23 cellular contexts compared by ENCODE assay signal in genomic region chr6:69303382-69303781, GRCh38.
"Had no signal": no experiment of that assay in that cellular context is flagged by ENCODE, and none has a peak within 500 bp of the region (broad histone marks: within the 10 kb centered on the region; RNA-seq: fewer than 3 reads in every experiment).

No MANE protein-coding gene starts in this region.

- H3K36me3 ChIP-seq: esophagus muscularis mucosa, gastroesophageal sphincter, heart left ventricle, left lung had no signal

- FAIRE-seq: colon, endothelial cell of umbilical vein, frontal cortex, islet of Langerhans, keratinocyte had no signal

- H3K27me3 ChIP-seq: dorsolateral prefrontal cortex, esophagus muscularis mucosa, foreskin keratinocyte, gastroesophageal sphincter, heart left ventricle, left lung had no signal

- H3K4me3 ChIP-seq: coronary artery, dorsolateral prefrontal cortex, esophagus muscularis mucosa, gastroesophageal sphincter, heart left ventricle, left lung, lung had no signal

- H3K27ac ChIP-seq: coronary artery, esophagus muscularis mucosa, foreskin keratinocyte, gastroesophageal sphincter, heart left ventricle, left lung had no signal

- ATAC-seq: foreskin keratinocyte; gastroesophageal sphincter; heart left ventricle; left cardiac atrium; left lung; left ventricle myocardium superior; naive thymus-derived CD4-positive, alpha-beta T cell had no signal

- DNase-seq: dermis blood vessel endothelial cell; dorsolateral prefrontal cortex; effector CD4-positive, alpha-beta T cell; effector memory CD4-positive, alpha-beta T cell; foreskin keratinocyte; heart left ventricle; hippocampal formation; left cardiac atrium; left lung; left ventricle myocardium superior; mammary epithelial cell; mesendoderm; midbrain; naive thymus-derived CD4-positive, alpha-beta T cell had no signal

- H3K4me1 ChIP-seq: esophagus muscularis mucosa, foreskin keratinocyte, gastroesophageal sphincter, left lung had no signal

- H3K9me3 ChIP-seq: esophagus muscularis mucosa, gastroesophageal sphincter, left lung had no signal
